Comparison of ENCODE assay signal across 33 cellular contexts in genomic region chrX:20228245-20228644, GRCh38.
"Had no signal": no experiment of that assay in that cellular context is flagged by ENCODE, and none has a peak within 500 bp of the region (broad histone marks: within the 10 kb centered on the region; RNA-seq: fewer than 3 reads in every experiment).

No MANE protein-coding gene starts in this region.

- DNase-seq: activated CD4-positive, alpha-beta memory T cell treated with anti-CD3 and anti-CD28 coated beads, Interleukin-2, amount 10 ng/mL, durations not matched to agents 7 days and 5 days; activated CD4-positive, alpha-beta T cell treated with anti-CD3 and anti-CD28 coated beads, Interleukin-2, amount 10 ng/mL, durations not matched to agents 24 days and 14 days; activated CD8-positive, alpha-beta memory T cell treated with anti-CD3 and anti-CD28 coated beads, Interleukin-2, amount 50 U/mL, for 48 hours; activated naive CD8-positive, alpha-beta T cell treated with anti-CD3 and anti-CD28 coated beads, Interleukin-2, amount 50 U/mL, for 24 hours; activated T-cell treated with anti-CD3 and anti-CD28 coated beads, Interleukin-2, amount 50 U/mL, for 24 hours; amygdala; central memory CD4-positive, alpha-beta T cell; esophagus squamous epithelium; foreskin melanocyte; kidney; left colon; mammary epithelial cell; midbrain; naive thymus-derived CD4-positive, alpha-beta T cell; ovary; stimulated activated CD4-positive, alpha-beta T cell treated with anti-CD3 and anti-CD28 coated beads, Interleukin-12 subunit alpha, Interleukin-12 subunit beta, amount 100 ng/mL, for 4 hours; stimulated activated CD4-positive, alpha-beta T cell treated with anti-CD3 and anti-CD28 coated beads, Interleukin-4, amount 100 ng/mL, for 24 hours; stimulated activated naive CD8-positive, alpha-beta T cell treated with anti-CD3 and anti-CD28 coated beads, Interleukin-15, amount 100 ng/mL, for 72 hours; substantia nigra; T-helper 9 cell; uterus had no signal

- H3K27ac ChIP-seq: breast epithelium, epithelial cell of prostate, esophagus squamous epithelium, ovary, skin epidermis, uterus, VCaP had no signal

- H3K4me3 ChIP-seq: breast epithelium, esophagus squamous epithelium, ovary, skin epidermis, uterus had no signal

- H3K27ac Mint-ChIP-seq: activated CD4-positive, alpha-beta memory T cell treated with anti-CD3 and anti-CD28 coated beads, Interleukin-2, amount 10 ng/mL, durations not matched to agents 7 days and 5 days; activated CD4-positive, alpha-beta T cell treated with anti-CD3 and anti-CD28 coated beads, Interleukin-2, amount 10 ng/mL, durations not matched to agents 24 days and 14 days; activated naive CD4-positive, alpha-beta T cell treated with anti-CD3 and anti-CD28 coated beads, Interleukin-2, amount 50 U/mL, for 24 hours; activated T-cell treated with anti-CD3 and anti-CD28 coated beads, Interleukin-2, amount 50 U/mL, for 24 hours; activated T-helper 17 cell treated with anti-CD3 and anti-CD28 coated beads, Interleukin-2, amount 50 U/mL, for 72 hours; dendritic cell treated with granulocyte-macrophage colony-stimulating factor and Interleukin-4, amounts not matched to agents 40 ng/mL and 50 ng/mL, for 4 days; progenitor cell of endocrine pancreas; stimulated activated memory B cell treated with anti-CD40 and anti-IgM and Interleukin-4, amounts not matched to agents 10 μg/mL and 1 μg/mL and 100 μg/mL, for 72 hours; type B pancreatic cell had no signal

- H3K4me3 Mint-ChIP-seq: activated CD4-positive, alpha-beta memory T cell treated with anti-CD3 and anti-CD28 coated beads, Interleukin-2, amount 10 ng/mL, durations not matched to agents 7 days and 5 days; activated CD4-positive, alpha-beta T cell treated with anti-CD3 and anti-CD28 coated beads, Interleukin-2, amount 10 ng/mL, durations not matched to agents 24 days and 14 days; activated naive CD4-positive, alpha-beta T cell treated with anti-CD3 and anti-CD28 coated beads, Interleukin-2, amount 50 U/mL, for 24 hours; activated naive CD8-positive, alpha-beta T cell treated with anti-CD3 and anti-CD28 coated beads, Interleukin-2, amount 50 U/mL, for 24 hours; activated T-cell treated with anti-CD3 and anti-CD28 coated beads, Interleukin-2, amount 50 U/mL, for 24 hours; activated T-helper 17 cell treated with anti-CD3 and anti-CD28 coated beads, Interleukin-2, amount 50 U/mL, for 72 hours; dendritic cell treated with granulocyte-macrophage colony-stimulating factor and Interleukin-4, amounts not matched to agents 40 ng/mL and 50 ng/mL, for 4 days; naive thymus-derived CD4-positive, alpha-beta T cell; stimulated activated memory B cell treated with anti-CD40 and anti-IgM and Interleukin-4, amounts not matched to agents 10 μg/mL and 1 μg/mL and 100 μg/mL, for 72 hours; stimulated activated naive CD8-positive, alpha-beta T cell treated with anti-CD3 and anti-CD28 coated beads, Interleukin-15, amount 100 ng/mL, for 72 hours; type B pancreatic cell had no signal

- H3K27me3 ChIP-seq: esophagus squamous epithelium, ovary, uterus had no signal

- H3K9me3 ChIP-seq: breast epithelium, esophagus squamous epithelium, ovary, uterus had no signal

- H3K4me1 ChIP-seq: breast epithelium, uterus had no signal

- ATAC-seq: activated CD4-positive, CD25-positive, alpha-beta regulatory T cell treated with anti-CD3 and anti-CD28 coated beads, Interleukin-2, amount 50 U/mL, for 24 hours; activated naive CD8-positive, alpha-beta T cell treated with anti-CD3 and anti-CD28 coated beads, Interleukin-2, amount 50 U/mL, for 24 hours; activated T-helper 17 cell treated with anti-CD3 and anti-CD28 coated beads, Interleukin-2, amount 50 U/mL, for 72 hours; left colon; naive thymus-derived CD4-positive, alpha-beta T cell; sciatic nerve; stimulated activated memory B cell treated with anti-CD40 and anti-IgM and Interleukin-4, amounts not matched to agents 10 μg/mL and 1 μg/mL and 100 μg/mL, for 72 hours; stimulated activated naive CD8-positive, alpha-beta T cell treated with anti-CD3 and anti-CD28 coated beads, Interleukin-15, amount 100 ng/mL, for 72 hours had no signal

- H3K36me3 ChIP-seq: breast epithelium, ovary, uterus had no signal

- H3K27me3 Mint-ChIP-seq: activated CD4-positive, alpha-beta memory T cell treated with anti-CD3 and anti-CD28 coated beads, Interleukin-2, amount 10 ng/mL, durations not matched to agents 7 days and 5 days; activated CD4-positive, alpha-beta T cell treated with anti-CD3 and anti-CD28 coated beads, Interleukin-2, amount 10 ng/mL, durations not matched to agents 24 days and 14 days; activated naive CD4-positive, alpha-beta T cell treated with anti-CD3 and anti-CD28 coated beads, Interleukin-2, amount 50 U/mL, for 24 hours; activated naive CD8-positive, alpha-beta T cell treated with anti-CD3 and anti-CD28 coated beads, Interleukin-2, amount 50 U/mL, for 24 hours; activated T-helper 17 cell treated with anti-CD3 and anti-CD28 coated beads, Interleukin-2, amount 50 U/mL, for 72 hours; dendritic cell treated with granulocyte-macrophage colony-stimulating factor and Interleukin-4, amounts not matched to agents 40 ng/mL and 50 ng/mL, for 4 days; naive thymus-derived CD4-positive, alpha-beta T cell; progenitor cell of endocrine pancreas; stimulated activated memory B cell treated with anti-CD40 and anti-IgM and Interleukin-4, amounts not matched to agents 10 μg/mL and 1 μg/mL and 100 μg/mL, for 72 hours; stimulated activated naive CD8-positive, alpha-beta T cell treated with anti-CD3 and anti-CD28 coated beads, Interleukin-15, amount 100 ng/mL, for 72 hours; type B pancreatic cell had no signal

- H3K9me3 Mint-ChIP-seq: activated CD4-positive, alpha-beta memory T cell treated with anti-CD3 and anti-CD28 coated beads, Interleukin-2, amount 10 ng/mL, durations not matched to agents 7 days and 5 days; activated CD4-positive, alpha-beta T cell treated with anti-CD3 and anti-CD28 coated beads, Interleukin-2, amount 10 ng/mL, durations not matched to agents 24 days and 14 days; activated naive CD4-positive, alpha-beta T cell treated with anti-CD3 and anti-CD28 coated beads, Interleukin-2, amount 50 U/mL, for 24 hours; activated naive CD8-positive, alpha-beta T cell treated with anti-CD3 and anti-CD28 coated beads, Interleukin-2, amount 50 U/mL, for 24 hours; activated T-cell treated with anti-CD3 and anti-CD28 coated beads, Interleukin-2, amount 50 U/mL, for 24 hours; activated T-helper 17 cell treated with anti-CD3 and anti-CD28 coated beads, Interleukin-2, amount 50 U/mL, for 72 hours; dendritic cell treated with granulocyte-macrophage colony-stimulating factor and Interleukin-4, amounts not matched to agents 40 ng/mL and 50 ng/mL, for 4 days; stimulated activated memory B cell treated with anti-CD40 and anti-IgM and Interleukin-4, amounts not matched to agents 10 μg/mL and 1 μg/mL and 100 μg/mL, for 72 hours; stimulated activated naive CD8-positive, alpha-beta T cell treated with anti-CD3 and anti-CD28 coated beads, Interleukin-15, amount 100 ng/mL, for 72 hours; type B pancreatic cell had no signal
